In genomic region chr18:49394191-49394590, GRCh38 we compare ENCODE assay signal across 8 cellular contexts.
"Had no signal": no experiment of that assay in that cellular context is flagged by ENCODE, and none has a peak within 500 bp of the region (broad histone marks: within the 10 kb centered on the region; RNA-seq: fewer than 3 reads in every experiment).

No MANE protein-coding gene starts in this region.

- H2AFZ ChIP-seq: GM23338 had no signal

- ATAC-seq: GM23338, HepG2 had no signal

- FAIRE-seq: H54, HepG2 had no signal

- H3K27ac ChIP-seq: HL-60 had no signal

- H3K4me3 ChIP-seq: GM23338 had no signal

- DNase-seq: H9, HCEC 1CT, HFFc6, KG1 had no signal

- H3K4me2 ChIP-seq: GM23338 had no signal
